ENCODE assay signal across 21 cellular contexts in genomic region chrX:120677017-120677652, GRCh38.
DNase-seq lines count a peak whose midpoint lies in the region; ATAC-seq and FAIRE-seq lines count a peak whose summit lies in the region.
"Had no signal": no experiment of that assay in that cellular context is flagged by ENCODE, and none has a peak within 500 bp of the region (broad histone marks: within the 10 kb centered on the region; RNA-seq: fewer than 3 reads in every experiment).

No MANE protein-coding gene starts in this region.

- H3K9me3 Mint-ChIP-seq in T-helper 2 cell treated with Interferon-gamma antibody and Interleukin-4, amounts not matched to agents 5 μg/mL and 100 μg/mL, for 36 hours, result peaks cover 10% of the 10 kb centered on the region
- peaks cover 17% of the 10 kb centered on the region for H3K9me3 Mint-ChIP-seq in activated naive CD8-positive, alpha-beta T cell treated with anti-CD3 and anti-CD28 coated beads, Interleukin-2, amount 50 U/mL, for 24 hours

- H3K4me3 Mint-ChIP-seq in T-helper 2 cell treated with Interferon-gamma antibody and Interleukin-4, amounts not matched to agents 5 μg/mL and 100 μg/mL, for 36 hours, result no peak overlapping the region
- H3K4me3 Mint-ChIP-seq in activated naive CD8-positive, alpha-beta T cell treated with anti-CD3 and anti-CD28 coated beads, Interleukin-2, amount 50 U/mL, for 24 hours, result no peak overlapping the region
- H3K4me3 Mint-ChIP-seq: activated naive CD8-positive, alpha-beta T cell treated with anti-CD3 and anti-CD28 coated beads, Interleukin-2, amount 10 ng/mL, durations not matched to agents 7 days and 5 days; H9 had no signal

- no peak overlapping the region for H3K27ac Mint-ChIP-seq in T-helper 2 cell treated with Interferon-gamma antibody and Interleukin-4, amounts not matched to agents 5 μg/mL and 100 μg/mL, for 36 hours
- peak overlapping the region; percentile 77 for H3K27ac Mint-ChIP-seq in activated naive CD8-positive, alpha-beta T cell treated with anti-CD3 and anti-CD28 coated beads, Interleukin-2, amount 50 U/mL, for 24 hours
- H3K27ac Mint-ChIP-seq: activated naive CD8-positive, alpha-beta T cell treated with anti-CD3 and anti-CD28 coated beads, Interleukin-2, amount 10 ng/mL, durations not matched to agents 7 days and 5 days; H9 had no signal

- peaks cover 9% of the 10 kb centered on the region for H3K4me1 Mint-ChIP-seq in T-helper 2 cell treated with Interferon-gamma antibody and Interleukin-4, amounts not matched to agents 5 μg/mL and 100 μg/mL, for 36 hours (ENCODE audit: low read depth)
- H3K4me1 Mint-ChIP-seq in activated naive CD8-positive, alpha-beta T cell treated with anti-CD3 and anti-CD28 coated beads, Interleukin-2, amount 50 U/mL, for 24 hours, result peaks cover 32% of the 10 kb centered on the region
- H3K4me1 Mint-ChIP-seq: H9 had no signal

- H3K27me3 Mint-ChIP-seq in T-helper 2 cell treated with Interferon-gamma antibody and Interleukin-4, amounts not matched to agents 5 μg/mL and 100 μg/mL, for 36 hours (ENCODE audit: low read depth), result no peaks in the 10 kb centered on the region
- H3K27me3 Mint-ChIP-seq in activated naive CD8-positive, alpha-beta T cell treated with anti-CD3 and anti-CD28 coated beads, Interleukin-2, amount 50 U/mL, for 24 hours, result no peaks in the 10 kb centered on the region
- H3K27me3 Mint-ChIP-seq: activated naive CD8-positive, alpha-beta T cell treated with anti-CD3 and anti-CD28 coated beads, Interleukin-2, amount 10 ng/mL, durations not matched to agents 7 days and 5 days had no signal

- DNase-seq in activated naive CD4-positive, alpha-beta T cell treated with Interleukin-2 at 50 U/mL for 16 hours, result peak; percentile 4
- DNase-seq in activated naive CD4-positive, alpha-beta T cell (lab: John Stamatoyannopoulos, UW), result no peak
- DNase-seq in T-helper 2 cell treated with Interferon-gamma antibody and Interleukin-4, amounts not matched to agents 5 μg/mL and 100 μg/mL, for 36 hours (ENCODE audit: low spot score), result peak; percentile 4
- no peak for DNase-seq in activated naive CD8-positive, alpha-beta T cell treated with anti-CD3 and anti-CD28 coated beads, Interleukin-2, amount 50 U/mL, for 24 hours
- peak; percentile 9 for DNase-seq in stimulated activated naive CD8-positive, alpha-beta T cell treated with anti-CD3 and anti-CD28 coated beads, Interleukin-15, Interleukin-2, amounts not matched to agents 100 U/mL and 50 U/mL, for 24 hours
- DNase-seq in urothelium cell line (ENCODE audit: low spot score) (no peak), NCI-H524 treated with DMSO at 0.1 percent for 48 hours (lab: John Stamatoyannopoulos, UW) (no peak)
- DNase-seq: activated CD4-positive, alpha-beta T cell treated with anti-CD3 and anti-CD28 coated beads for 1 hour; activated CD8-positive, alpha-beta memory T cell treated with anti-CD3 and anti-CD28 coated beads, Interleukin-2, amount 50 U/mL, for 4 hours; activated naive CD8-positive, alpha-beta T cell treated with anti-CD3 and anti-CD28 coated beads, Interleukin-2, amount 10 ng/mL, durations not matched to agents 7 days and 5 days; H9; head of caudate nucleus; NCI-H1694 treated with DMSO at 0.1 percent for 48 hours; NCI-H2171 treated with DMSO at 0.1 percent for 48 hours; NCI-H524; NK-92 treated with Interleukin-12 subunit alpha and Interleukin-12 subunit beta, amount 100 ng/mL, for 24 hours; Peyer's patch; stimulated activated naive CD4-positive, alpha-beta T cell treated with Interleukin-2 at 50 U/mL for 16 hours; T-helper 1 cell; thyroid gland had no signal

- H3K36me3 Mint-ChIP-seq in T-helper 2 cell treated with Interferon-gamma antibody and Interleukin-4, amounts not matched to agents 5 μg/mL and 100 μg/mL, for 36 hours (ENCODE audit: low read depth), result no peaks in the 10 kb centered on the region
- peaks cover 6% of the 10 kb centered on the region for H3K36me3 Mint-ChIP-seq in activated naive CD8-positive, alpha-beta T cell treated with anti-CD3 and anti-CD28 coated beads, Interleukin-2, amount 50 U/mL, for 24 hours (ENCODE audit: low read depth)

- no peak for FAIRE-seq in urothelium cell line (lab: Jason Lieb, UNC)
- FAIRE-seq: TTC549 had no signal

- ATAC-seq in activated naive CD8-positive, alpha-beta T cell treated with anti-CD3 and anti-CD28 coated beads, Interleukin-2, amount 50 U/mL, for 24 hours, result peak; percentile 97
- peak; percentile 94 for ATAC-seq in stimulated activated naive CD8-positive, alpha-beta T cell treated with anti-CD3 and anti-CD28 coated beads, Interleukin-15, Interleukin-2, amounts not matched to agents 100 U/mL and 50 U/mL, for 24 hours

Comparison
In these comparisons a context has a peak if more than half of its experiments do, and no peak if none do; other contexts are left out.
1. DNase-seq: peak in activated naive CD4-positive, alpha-beta T cell treated with Interleukin-2 at 50 U/mL for 16 hours (single experiment), T-helper 2 cell treated with Interferon-gamma antibody and Interleukin-4, amounts not matched to agents 5 μg/mL and 100 μg/mL, for 36 hours (single experiment) and stimulated activated naive CD8-positive, alpha-beta T cell treated with anti-CD3 and anti-CD28 coated beads, Interleukin-15, Interleukin-2, amounts not matched to agents 100 U/mL and 50 U/mL, for 24 hours (single experiment); none in activated naive CD4-positive, alpha-beta T cell (0 of 4), activated naive CD8-positive, alpha-beta T cell treated with anti-CD3 and anti-CD28 coated beads, Interleukin-2, amount 50 U/mL, for 24 hours (single experiment), urothelium cell line (single experiment) and NCI-H524 treated with DMSO at 0.1 percent for 48 hours (single experiment).